17 cellular contexts compared by ENCODE assay signal in genomic region chr2:176804392-176804791, GRCh38.
"Had no signal": no experiment of that assay in that cellular context is flagged by ENCODE, and none has a peak within 500 bp of the region (broad histone marks: within the 10 kb centered on the region; RNA-seq: fewer than 3 reads in every experiment).

No MANE protein-coding gene starts in this region.

- H3K27me3 Mint-ChIP-seq: stimulated activated naive B cell treated with anti-CD40 and anti-IgM and Interleukin-4, amounts not matched to agents 10 μg/mL and 1 μg/mL and 100 μg/mL, for 72 hours; stimulated activated naive CD8-positive, alpha-beta T cell treated with anti-CD3 and anti-CD28 coated beads, Interleukin-15, amount 100 ng/mL, for 72 hours had no signal

- H3K4me1 Mint-ChIP-seq: naive B cell; stimulated activated naive B cell treated with anti-CD40 and anti-IgM and Interleukin-4, amounts not matched to agents 10 μg/mL and 1 μg/mL and 100 μg/mL, for 72 hours; stimulated activated naive CD8-positive, alpha-beta T cell treated with anti-CD3 and anti-CD28 coated beads, Interleukin-15, amount 100 ng/mL, for 72 hours had no signal

- ATAC-seq: psoas muscle; stimulated activated naive B cell treated with anti-CD40 and anti-IgM and Interleukin-4, amounts not matched to agents 10 μg/mL and 1 μg/mL and 100 μg/mL, for 72 hours; stimulated activated naive CD8-positive, alpha-beta T cell treated with anti-CD3 and anti-CD28 coated beads, Interleukin-15, amount 100 ng/mL, for 72 hours had no signal

- H3K27ac Mint-ChIP-seq: naive B cell; nephron progenitor cell; stimulated activated naive B cell treated with anti-CD40 and anti-IgM and Interleukin-4, amounts not matched to agents 10 μg/mL and 1 μg/mL and 100 μg/mL, for 72 hours; stimulated activated naive CD8-positive, alpha-beta T cell treated with anti-CD3 and anti-CD28 coated beads, Interleukin-15, amount 100 ng/mL, for 72 hours had no signal

- DNase-seq: cortex of kidney; dorsolateral prefrontal cortex; effector CD8-positive, alpha-beta T cell; foreskin melanocyte; head of caudate nucleus; hippocampal formation; kidney glomerular epithelial cell; mesendoderm; naive B cell; nephron progenitor cell; psoas muscle; sigmoid colon; stimulated activated CD4-positive, alpha-beta T cell treated with anti-CD3 and anti-CD28 coated beads, Interleukin-2, amount 100 ng/mL, for 24 hours; stimulated activated CD4-positive, alpha-beta T cell treated with anti-CD3 and anti-CD28 coated beads, Interleukin-4, amount 100 ng/mL, for 4 hours; stimulated activated naive B cell treated with anti-CD40 and anti-IgM and Interleukin-4, amounts not matched to agents 10 μg/mL and 1 μg/mL and 100 μg/mL, for 72 hours; stimulated activated naive CD8-positive, alpha-beta T cell treated with anti-CD3 and anti-CD28 coated beads, Interleukin-15, amount 100 ng/mL, for 72 hours; testis had no signal

- H3K36me3 Mint-ChIP-seq: naive B cell; stimulated activated naive B cell treated with anti-CD40 and anti-IgM and Interleukin-4, amounts not matched to agents 10 μg/mL and 1 μg/mL and 100 μg/mL, for 72 hours had no signal

- H3K9me3 Mint-ChIP-seq: naive B cell; nephron progenitor cell; stimulated activated naive B cell treated with anti-CD40 and anti-IgM and Interleukin-4, amounts not matched to agents 10 μg/mL and 1 μg/mL and 100 μg/mL, for 72 hours; stimulated activated naive CD8-positive, alpha-beta T cell treated with anti-CD3 and anti-CD28 coated beads, Interleukin-15, amount 100 ng/mL, for 72 hours had no signal

- H3K4me3 Mint-ChIP-seq: naive B cell; nephron progenitor cell; stimulated activated naive B cell treated with anti-CD40 and anti-IgM and Interleukin-4, amounts not matched to agents 10 μg/mL and 1 μg/mL and 100 μg/mL, for 72 hours; stimulated activated naive CD8-positive, alpha-beta T cell treated with anti-CD3 and anti-CD28 coated beads, Interleukin-15, amount 100 ng/mL, for 72 hours had no signal
